ENCODE assay signal across 7 cellular contexts in genomic region chr20:35145141-35145564, GRCh38. TPM values are rescaled to one million over a fixed set of nuclear protein-coding genes. Genes with fewer than 3 reads are reported as not detected.
DNase-seq lines count a peak whose midpoint lies in the region; ATAC-seq and TF ChIP-seq lines count a peak whose summit lies in the region.

No MANE protein-coding gene starts in this region.

- 59% methylated on average over 2 of the region's 2 CpGs for WGBS in mammary epithelial cell (ENCODE audit: low coverage, missing lambda C conversion rate)

- peaks cover 5% of the 10 kb centered on the region for H3F3A ChIP-seq in DOHH2 (ENCODE audit: control insufficient read depth, insufficient read depth)

- H2AFZ ChIP-seq in OCI-LY3 (ENCODE audit: low read depth, low read length) (no peak overlapping the region), mammary epithelial cell (ENCODE audit: low read depth, low read length) (no peak overlapping the region)

- peaks cover 27% of the 10 kb centered on the region for H3K4me1 ChIP-seq in DOHH2 (ENCODE audit: control insufficient read depth, low read length)
- peaks cover 38% of the 10 kb centered on the region for H3K4me1 ChIP-seq in OCI-LY3 (ENCODE audit: low read length)
- H3K4me1 ChIP-seq in mammary epithelial cell (ENCODE audit: insufficient read depth, low read length), result peaks cover 11% of the 10 kb centered on the region
- peaks cover 0 to 17% (median 11%) of the 10 kb centered on the region in 4 donors for H3K4me1 ChIP-seq in tibial artery

- no peaks in the 10 kb centered on the region for H3K27me3 ChIP-seq in DOHH2 (ENCODE audit: control insufficient read depth, low read length)
- H3K27me3 ChIP-seq in OCI-LY3 (ENCODE audit: low read depth, low read length), result no peaks in the 10 kb centered on the region
- no peaks in the 10 kb centered on the region for H3K27me3 ChIP-seq in mammary epithelial cell (ENCODE audit: insufficient read depth, low read length)
- H3K27me3 ChIP-seq in tibial artery, result no peaks in the 10 kb centered on the region

- peak overlapping the region; percentile 2; the same call in 1 of the 2 replicates for H3K4me3 ChIP-seq in DOHH2 (ENCODE audit: low read length)
- peak overlapping the region; percentile 34 for H3K4me3 ChIP-seq in OCI-LY3 (ENCODE audit: low read length)
- no peak overlapping the region for H3K4me3 ChIP-seq in mammary epithelial cell (replicated peaks in 1 of 3; ENCODE audit: insufficient read depth in 1 of 3, low read depth in 2 of 3, low read length in 3 of 3)
- no peak overlapping the region for H3K4me3 ChIP-seq in tibial artery

- TF ChIP-seq CTCF in DOHH2 (IDR thresholded peaks at IDR 0.05; ENCODE audit: low read depth, low read length, poor library complexity, severe bottlenecking), result peak; percentile 63
- peak; percentile 88 for TF ChIP-seq CTCF in OCI-LY3 (IDR thresholded peaks at IDR 0.05; ENCODE audit: low read depth, low read length)
- peak; percentile 85 to 95 for TF ChIP-seq CTCF in mammary epithelial cell (conservative IDR thresholded peaks at IDR 0.05 in 1 of 2, IDR thresholded peaks at IDR 0.05 in 1 of 2; ENCODE audit: extremely low read depth in 1 of 2, insufficient read depth in 1 of 2, low read depth in 1 of 2, low read length in 2 of 2)
- TF ChIP-seq CTCF in tibial artery (IDR thresholded peaks at IDR 0.05), result peak; percentile 14 to 35

- no peak for ATAC-seq in GM21423 (IDR thresholded peaks at IDR 0.05; ENCODE audit: unreplicated experiment)

- H3K27ac ChIP-seq in DOHH2 (ENCODE audit: low read depth, low read length) (no peak overlapping the region), OCI-LY3 (ENCODE audit: low read length) (peak overlapping the region; percentile 69), mammary epithelial cell (ENCODE audit: insufficient read depth, low read depth, low read length) (no peak overlapping the region), tibial artery (no peak overlapping the region)

- H4K20me1 ChIP-seq in DOHH2 (ENCODE audit: control insufficient read depth, insufficient read depth, low read depth, low read length), result no peaks in the 10 kb centered on the region
- H4K20me1 ChIP-seq in OCI-LY3 (ENCODE audit: insufficient read depth, low read length), result peaks cover 8% of the 10 kb centered on the region; the same call in 1 of the 2 replicates
- H4K20me1 ChIP-seq in mammary epithelial cell (ENCODE audit: insufficient read depth, low read length), result no peaks in the 10 kb centered on the region

- intact Hi-C loops in mammary epithelial cell (cut with micrococcal nuclease), result loop anchor here (1.0 to 5.0 kb wide), 6 partner anchors 49 to 310 kb away; partner anchors contain the start of gene GGT7
- intact Hi-C loops in tibial artery (cut with DNase I; ENCODE audit: low total_unique reads), result loop anchor here (2.0 to 10.0 kb wide), 3 partner anchors 50 to 130 kb away; partner anchors contain the start of genes MMP24OS and TRPC4AP

- H3K36me3 ChIP-seq in DOHH2 (ENCODE audit: control insufficient read depth, low read length) (peaks cover 24% of the 10 kb centered on the region), OCI-LY3 (replicated peaks; ENCODE audit: low read depth, low read length) (peaks cover 23% of the 10 kb centered on the region), mammary epithelial cell (ENCODE audit: insufficient read depth, low read length) (peaks cover 9% of the 10 kb centered on the region), tibial artery (peaks cover 14 to 39% (median 19%) of the 10 kb centered on the region in 3 donors)

- H3K4me2 ChIP-seq in DOHH2 (ENCODE audit: low read length), result peak overlapping the region; percentile 21
- H3K4me2 ChIP-seq in OCI-LY3 (ENCODE audit: low read length), result peak overlapping the region; percentile 63
- no peak overlapping the region for H3K4me2 ChIP-seq in mammary epithelial cell (ENCODE audit: insufficient read depth, low read depth, low read length)

- H3K79me2 ChIP-seq in DOHH2 (ENCODE audit: control insufficient read depth, low read length) (peaks cover 8% of the 10 kb centered on the region), OCI-LY3 (ENCODE audit: low read length) (peaks cover 10% of the 10 kb centered on the region), mammary epithelial cell (ENCODE audit: insufficient read depth, low read length) (peaks cover 8% of the 10 kb centered on the region)

- dilution Hi-C loops in mammary epithelial cell (cut with HindIII; ENCODE audit: low sequenced_read_pairs), result loop anchor here (5.0 kb wide), 1 partner anchor 47 kb away; no protein-coding TSS in a partner anchor

- in situ Hi-C loops in mammary epithelial cell (cut with MboI; ENCODE audit: low sequenced_read_pairs in 2 of 2), result loop anchor here in 1 of 2 donors (5.0 kb wide), 2 partner anchors 62 to 122 kb away; no protein-coding TSS in a partner anchor

- H3K9me3 ChIP-seq in DOHH2 (ENCODE audit: control insufficient read depth, insufficient read depth, low read length) (no peaks in the 10 kb centered on the region), OCI-LY3 (ENCODE audit: insufficient read depth, low read length) (no peaks in the 10 kb centered on the region), mammary epithelial cell (replicated peaks; ENCODE audit: insufficient read depth, low read length) (no peaks in the 10 kb centered on the region), tibial artery (no peaks in the 10 kb centered on the region)

- CTCF ChIA-PET in mammary epithelial cell (lab: Charles Lee; ENCODE audit: low non-redundant PET), result interaction anchor here (0.5 to 1.0 kb wide), 15 partner anchors 25 to 377 kb away, joined by 3 to 22 read pairs (median 4); no protein-coding TSS in a partner anchor

- peak overlapping the region; percentile 16; the same call in 1 of the 2 replicates for H3K9ac ChIP-seq in OCI-LY3 (ENCODE audit: low read length)
- H3K9ac ChIP-seq in mammary epithelial cell (ENCODE audit: insufficient read depth, low read length), result no peak overlapping the region

- DNase-seq in HuH-7 (ENCODE audit: low spot score), result peak; percentile 84
- DNase-seq in mammary epithelial cell, result peak; percentile 53
- DNase-seq in kidney tubule cell (ENCODE audit: low spot score), result peak; percentile 68
- DNase-seq in tibial artery, result no peak

- BruUV-seq in mammary epithelial cell (replicated peaks; lab: Mats Ljungman, UMichigan), result no TSS peak

- H3K9me2 ChIP-seq in DOHH2 (replicated peaks; ENCODE audit: control insufficient read depth, low read length), result no peaks in the 10 kb centered on the region

RNA-seq across cellular contexts. Expression of gene EDEM2, which starts 2.0 kb away (rescaled TPM):
- 10 to 100 TPM; 22.3 to 33.2 TPM for total RNA-seq in mammary epithelial cell
- 19.8 TPM for polyA plus RNA-seq in mammary epithelial cell
- polyA minus RNA-seq in mammary epithelial cell, result 13.4 TPM

RNA-seq across cellular contexts. Expression of gene PROCR, which starts 26.7 kb away (rescaled TPM):
- 10 to 100 TPM; 19.2 to 44.8 TPM for total RNA-seq in mammary epithelial cell
- 68.8 TPM for polyA plus RNA-seq in mammary epithelial cell
- polyA minus RNA-seq in mammary epithelial cell, result 22.0 TPM

RNA-seq across cellular contexts. Expression of gene TRPC4AP, which starts 52.5 kb away (rescaled TPM):
- total RNA-seq in mammary epithelial cell, result 10 to 100 TPM; 63.8 to 89.0 TPM
- 65.5 TPM for polyA plus RNA-seq in mammary epithelial cell
- 80.5 TPM for polyA minus RNA-seq in mammary epithelial cell

Comparison
In these comparisons a context has a peak if more than half of its experiments do, and no peak if none do; other contexts are left out.
1. H3K4me3 ChIP-seq: peak in DOHH2 (single experiment) and OCI-LY3 (single experiment); none in mammary epithelial cell (0 of 3) and tibial artery (0 of 2).
2. CTCF ChIP-seq: peak in every context shown above with its lines; median percentile 90 in mammary epithelial cell; 88 in OCI-LY3; 63 in DOHH2; 24 in tibial artery.
3. DNase-seq: peak in HuH-7 (single experiment), mammary epithelial cell (single experiment) and kidney tubule cell (single experiment); none in tibial artery (0 of 2).